Comparison of ENCODE assay signal across 7 cellular contexts in genomic region chr5:179801304-179802206, GRCh38. TPM values are rescaled to one million over a fixed set of nuclear protein-coding genes. Genes with fewer than 3 reads are reported as not detected.
DNase-seq lines count a peak whose midpoint lies in the region; TF ChIP-seq lines count a peak whose summit lies in the region.

No MANE protein-coding gene starts in this region.

- H3K4me3 ChIP-seq in NB4 (ENCODE audit: low read depth, low read length): no peak overlapping the region

- DNase-seq in GM19240 (ENCODE audit: insufficient read length, low spot score): peak; percentile 90
- DNase-seq in NB4 (ENCODE audit: low read depth): peak; percentile 64
- peak; percentile 92 for DNase-seq in activated CD8-positive, alpha-beta memory T cell treated with anti-CD3 and anti-CD28 coated beads, Interleukin-2, amount 50 U/mL, for 48 hours
- DNase-seq in fibroblast of gingiva (ENCODE audit: low read depth): peak; percentile 54
- DNase-seq in posterior vena cava (ENCODE audit: low spot score): peak; percentile 92
- DNase-seq in putamen (ENCODE audit: low spot score): no peak
- no peak for DNase-seq in NCI-H1105 treated with DMSO at 0.1 percent for 48 hours (lab: John Stamatoyannopoulos, UW)

- TF ChIP-seq CTCF in NB4 (IDR thresholded peaks at IDR 0.05; ENCODE audit: low read depth, low read length): peak; percentile 31

- no peak for TF ChIP-seq POLR2A in NB4 (IDR thresholded peaks at IDR 0.05; ENCODE audit: extremely low read depth, insufficient read length)

- intact Hi-C loops in posterior vena cava (cut with DNase I): no loop called here

RNA-seq across cellular contexts. Expression of gene MGAT4B, which starts 5.1 kb away (rescaled TPM):
- 10 to 100 TPM; 54.6 to 62.8 TPM for total RNA-seq in posterior vena cava

RNA-seq across cellular contexts. Expression of gene LTC4S, which starts 7.8 kb away (rescaled TPM):
- 10 to 100 TPM; 19.7 to 20.3 TPM for total RNA-seq in posterior vena cava

RNA-seq across cellular contexts. Expression of gene SQSTM1, which starts 19.1 kb away (rescaled TPM):
- 100 to 1,000 TPM; 245 to 333 TPM for total RNA-seq in posterior vena cava

RNA-seq across cellular contexts. Expression of gene MRNIP, which starts 57.1 kb away (rescaled TPM):
- 10 to 100 TPM; 17.3 to 20.1 TPM for total RNA-seq in posterior vena cava

Comparison
In these comparisons a context has a peak if more than half of its experiments do, and no peak if none do; other contexts are left out.
1. DNase-seq: peak in GM19240 (single experiment), NB4 (single experiment), activated CD8-positive, alpha-beta memory T cell treated with anti-CD3 and anti-CD28 coated beads, Interleukin-2, amount 50 U/mL, for 48 hours (single experiment), fibroblast of gingiva (single experiment) and posterior vena cava (single experiment); none in putamen (single experiment) and NCI-H1105 treated with DMSO at 0.1 percent for 48 hours (single experiment).